Comparison of ENCODE assay signal across 19 cellular contexts in genomic region chr20:36170542-36171215, GRCh38.
"Had no signal": no experiment of that assay in that cellular context is flagged by ENCODE, and none has a peak within 500 bp of the region (broad histone marks: within the 10 kb centered on the region; RNA-seq: fewer than 3 reads in every experiment).

No MANE protein-coding gene starts in this region.

- H3K27ac Mint-ChIP-seq: activated naive CD8-positive, alpha-beta T cell; activated T-helper 1 cell treated with anti-CD3 and anti-CD28 coated beads, Interleukin-12 subunit alpha, Interleukin-12 subunit beta, Interleukin-2, Interleukin-4 antibody, amounts not matched to agents 30 ng/mL and 10 ng/mL and 1 ng/mL, durations not matched to agents 14 hours and 24 hours and 36 hours; stimulated activated memory B cell treated with anti-CD40 and anti-IgM and Interleukin-4, amounts not matched to agents 10 μg/mL and 1 μg/mL and 100 μg/mL, for 72 hours had no signal

- H3K36me3 ChIP-seq: colonic mucosa, spleen had no signal

- H3K4me3 Mint-ChIP-seq: activated naive CD8-positive, alpha-beta T cell; activated T-helper 1 cell treated with anti-CD3 and anti-CD28 coated beads, Interleukin-12 subunit alpha, Interleukin-12 subunit beta, Interleukin-2, Interleukin-4 antibody, amounts not matched to agents 30 ng/mL and 10 ng/mL and 1 ng/mL, durations not matched to agents 14 hours and 24 hours and 36 hours; stimulated activated memory B cell treated with anti-CD40 and anti-IgM and Interleukin-4, amounts not matched to agents 10 μg/mL and 1 μg/mL and 100 μg/mL, for 72 hours had no signal

- H3K27me3 ChIP-seq: body of pancreas, colonic mucosa, foreskin keratinocyte, spleen had no signal

- H3K4me3 ChIP-seq: body of pancreas, colonic mucosa, spleen had no signal

- H3K9me3 ChIP-seq: body of pancreas, colonic mucosa, spleen had no signal

- H3K4me1 ChIP-seq: colonic mucosa, foreskin keratinocyte had no signal

- ATAC-seq: foreskin keratinocyte; stimulated activated memory B cell treated with anti-CD40 and anti-IgM and Interleukin-4, amounts not matched to agents 10 μg/mL and 1 μg/mL and 100 μg/mL, for 72 hours had no signal

- DNase-seq: activated CD4-positive, alpha-beta T cell treated with anti-CD3 and anti-CD28 coated beads for 1 hour; activated CD4-positive, alpha-beta T cell treated with anti-CD3 and anti-CD28 coated beads, Interleukin-2, amount 50 U/mL, for 48 hours; activated gamma-delta T cell treated with Interleukin-2 at 50 U/mL for 16 hours; body of pancreas; central memory CD4-positive, alpha-beta T cell; colonic mucosa; foreskin keratinocyte; glutamatergic neuron; hippocampal formation; islet precursor cell; mesenchymal stem cell; spleen; stimulated activated CD4-positive, alpha-beta T cell treated with anti-CD3 and anti-CD28 coated beads, Interleukin-4, amount 100 ng/mL, for 4 hours; SW 1271; T-helper 2 cell had no signal

- H3K36me3 Mint-ChIP-seq: activated naive CD8-positive, alpha-beta T cell; stimulated activated memory B cell treated with anti-CD40 and anti-IgM and Interleukin-4, amounts not matched to agents 10 μg/mL and 1 μg/mL and 100 μg/mL, for 72 hours had no signal

- H3K9me3 Mint-ChIP-seq: activated T-helper 1 cell treated with anti-CD3 and anti-CD28 coated beads, Interleukin-12 subunit alpha, Interleukin-12 subunit beta, Interleukin-2, Interleukin-4 antibody, amounts not matched to agents 30 ng/mL and 10 ng/mL and 1 ng/mL, durations not matched to agents 14 hours and 24 hours and 36 hours; stimulated activated memory B cell treated with anti-CD40 and anti-IgM and Interleukin-4, amounts not matched to agents 10 μg/mL and 1 μg/mL and 100 μg/mL, for 72 hours had no signal

- H3K27ac ChIP-seq: body of pancreas, colonic mucosa, foreskin keratinocyte, spleen, VCaP had no signal
